1 cellular context compared by ENCODE assay signal in the genomic region with DNA sequence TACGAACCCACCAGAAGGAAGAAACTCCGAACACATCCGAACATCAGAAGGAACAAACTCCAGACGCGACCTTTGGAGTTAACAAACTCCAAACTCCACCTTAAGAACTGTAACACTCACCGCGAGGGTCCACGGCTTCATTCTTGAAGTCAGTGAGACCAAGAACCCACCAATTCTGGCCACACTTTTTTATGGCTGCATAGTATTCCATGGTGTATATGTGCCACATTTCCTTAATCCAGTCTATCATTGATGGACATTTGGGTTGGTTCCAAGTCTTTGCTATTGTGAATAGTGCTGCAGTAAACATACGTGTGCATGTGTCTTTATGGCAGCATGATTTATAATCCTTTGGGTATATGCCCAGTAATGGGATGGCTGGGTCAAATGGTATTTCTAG. TPM values are rescaled to one million over a fixed set of nuclear protein-coding genes. Genes with fewer than 3 reads are reported as not detected.
"Had no signal": no experiment of that assay in that cellular context is flagged by ENCODE, and none has a peak within 500 bp of the region (broad histone marks: within the 10 kb centered on the region; RNA-seq: fewer than 3 reads in every experiment).

No MANE protein-coding gene starts in this region.

RNA-seq across cellular contexts. Expression of gene SRSF12, which starts 51.8 kb away (rescaled TPM):
- total RNA-seq: GM12878 had no signal
